Comparison of ENCODE assay signal across 22 cellular contexts in the genomic region with DNA sequence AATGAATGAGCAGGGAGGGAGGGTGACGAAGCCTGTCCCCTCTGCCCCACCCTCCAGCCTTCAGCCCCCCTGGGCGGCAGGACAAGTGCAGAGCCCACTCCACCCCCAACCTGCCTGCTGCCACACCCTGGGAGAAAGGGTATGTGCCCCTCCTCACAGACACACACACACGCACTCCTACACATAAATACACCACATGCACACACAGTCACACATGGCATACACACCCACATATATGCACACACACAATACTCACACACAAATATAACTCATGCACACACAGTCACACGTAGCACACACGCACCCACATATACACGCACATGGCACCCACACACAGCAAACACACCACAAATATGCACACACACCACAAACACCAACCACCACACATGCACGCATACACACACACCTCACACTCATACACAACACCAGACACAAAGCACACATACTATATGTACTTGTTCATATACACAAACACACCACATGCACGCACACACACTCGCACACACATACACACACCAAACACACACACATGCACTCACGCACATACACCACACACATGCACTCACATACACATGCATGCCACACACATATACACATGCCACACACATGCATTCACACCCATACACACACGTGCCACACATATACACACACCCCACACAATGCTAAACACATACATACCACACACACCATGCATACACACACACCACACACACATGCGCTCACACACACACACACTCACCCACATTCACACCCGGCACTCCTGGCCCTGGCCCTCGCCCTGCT. TPM values are rescaled to one million over a fixed set of nuclear protein-coding genes. Genes with fewer than 3 reads are reported as not detected.
A peak's percentile ranks its signal among the peaks of the same experiment; 100 is the strongest.
DNase-seq lines count a peak whose midpoint lies in the region; ATAC-seq, FAIRE-seq and TF ChIP-seq lines count a peak whose summit lies in the region.
"Had no signal": no experiment of that assay in that cellular context is flagged by ENCODE, and none has a peak within 500 bp of the region (broad histone marks: within the 10 kb centered on the region; RNA-seq: fewer than 3 reads in every experiment).

No MANE protein-coding gene starts in this region.

- H2BK12ac ChIP-seq in H1 (ENCODE audit: low read depth, low read length): peak overlapping the region; percentile 12; the same call in 1 of the 2 replicates

- H3K4me3 ChIP-seq in H1 (ENCODE audit: extremely low read depth in 1 of 4, insufficient read depth in 2 of 4, low read depth in 3 of 4, low read length in 4 of 4) (no peak overlapping the region), gastrocnemius medialis (no peak overlapping the region)
- H3K4me3 ChIP-seq: BLaER1, coronary artery had no signal

- H3K9me3 ChIP-seq in H1 (ENCODE audit: insufficient read depth in 2 of 2, low read depth in 1 of 2, low read length in 1 of 2) (no peaks in the 10 kb centered on the region; a peak in 1 of 4 replicates), gastrocnemius medialis (no peaks in the 10 kb centered on the region)
- H3K9me3 ChIP-seq: BLaER1 had no signal

- H3K4me1 ChIP-seq in H1 (replicated peaks in 1 of 4; ENCODE audit: control insufficient read depth in 3 of 4, insufficient read depth in 4 of 4, low read length in 3 of 4): peaks cover 0 to 9% (median 0%) of the 10 kb centered on the region in 4 experiments; a peak in 3 of 7 replicates
- H3K4me1 ChIP-seq in gastrocnemius medialis: no peaks in the 10 kb centered on the region
- H3K4me1 ChIP-seq: parathyroid adenoma had no signal

- intact Hi-C loops in gastrocnemius medialis (cut with DNase I; ENCODE audit: low total_unique reads): no loop called here

- no peak overlapping the region for H4K8ac ChIP-seq in H1 (ENCODE audit: extremely low read depth, insufficient read depth, low read length)

- peaks cover 6% of the 10 kb centered on the region; the same call in 1 of the 2 replicates for H3K23me2 ChIP-seq in H1 (ENCODE audit: low read depth, low read length)

- H3K79me1 ChIP-seq in H1 (ENCODE audit: low read depth, low read length): no peaks in the 10 kb centered on the region

- peaks cover 4% of the 10 kb centered on the region for H3K36me3 Mint-ChIP-seq in activated naive CD8-positive, alpha-beta T cell
- H3K36me3 Mint-ChIP-seq in activated naive CD8-positive, alpha-beta T cell treated with anti-CD3 and anti-CD28 coated beads, Interleukin-2, amount 50 U/mL, for 24 hours (ENCODE audit: low read depth): peaks cover 49% of the 10 kb centered on the region
- H3K36me3 Mint-ChIP-seq in WTC11: no peaks in the 10 kb centered on the region; the same call in 1 of the 2 replicates
- peaks cover 100% of the 10 kb centered on the region for H3K36me3 Mint-ChIP-seq in stimulated activated effector memory CD8-positive, alpha-beta T cell treated with anti-CD3 and anti-CD28 coated beads, Interleukin-12 subunit alpha, Interleukin-12 subunit beta, amount 100 ng/mL, for 72 hours

- no peak overlapping the region for H2AFZ ChIP-seq in H1 (ENCODE audit: low read length)
- H2AFZ ChIP-seq: parathyroid adenoma had no signal

- peak overlapping the region; percentile 22 for H3K27ac Mint-ChIP-seq in activated naive CD8-positive, alpha-beta T cell
- no peak overlapping the region for H3K27ac Mint-ChIP-seq in activated naive CD8-positive, alpha-beta T cell treated with anti-CD3 and anti-CD28 coated beads, Interleukin-2, amount 50 U/mL, for 24 hours
- peak overlapping the region; percentile 3; the same call in 1 of the 2 replicates for H3K27ac Mint-ChIP-seq in WTC11
- H3K27ac Mint-ChIP-seq in stimulated activated effector memory CD8-positive, alpha-beta T cell treated with anti-CD3 and anti-CD28 coated beads, Interleukin-12 subunit alpha, Interleukin-12 subunit beta, amount 100 ng/mL, for 72 hours: peak overlapping the region; percentile 2

- no peak overlapping the region for H2BK20ac ChIP-seq in H1 (ENCODE audit: low read length)

- H3K18ac ChIP-seq in H1 (ENCODE audit: extremely low read depth, low read length): no peak overlapping the region

- TF ChIP-seq CTCF in WTC11 (IDR thresholded peaks at IDR 0.05) (no peak), H1 (IDR thresholded peaks at IDR 0.05; ENCODE audit: control extremely low read depth in 1 of 3, insufficient read depth in 1 of 3, low read depth in 1 of 3, low read length in 3 of 3) (no peak), gastrocnemius medialis (IDR thresholded peaks at IDR 0.05 in 4 of 5, conservative IDR thresholded peaks at IDR 0.05 in 1 of 5) (no peak)

- peak overlapping the region; percentile 53 for H3K4ac ChIP-seq in H1 (replicated peaks; ENCODE audit: insufficient read length, low read depth, low read length)

- H2BK120ac ChIP-seq in H1 (replicated peaks; ENCODE audit: low read depth, low read length): peak overlapping the region; percentile 21

- H3K4me3 Mint-ChIP-seq in activated naive CD8-positive, alpha-beta T cell: no peak overlapping the region
- no peak overlapping the region for H3K4me3 Mint-ChIP-seq in activated naive CD8-positive, alpha-beta T cell treated with anti-CD3 and anti-CD28 coated beads, Interleukin-2, amount 50 U/mL, for 24 hours
- H3K4me3 Mint-ChIP-seq in WTC11: no peak overlapping the region
- H3K4me3 Mint-ChIP-seq in stimulated activated effector memory CD8-positive, alpha-beta T cell treated with anti-CD3 and anti-CD28 coated beads, Interleukin-12 subunit alpha, Interleukin-12 subunit beta, amount 100 ng/mL, for 72 hours: no peak overlapping the region

- in situ Hi-C loops in gastrocnemius medialis (cut with MboI; ENCODE audit: low sequenced_read_pairs in 4 of 4): no loop called here

- H2BK15ac ChIP-seq in H1 (ENCODE audit: low read length): peak overlapping the region; percentile 3; the same call in 1 of the 2 replicates

- peaks cover 0 to 11% of the 10 kb centered on the region in 2 experiments for H4K20me1 ChIP-seq in H1 (replicated peaks in 1 of 2; ENCODE audit: control insufficient read depth in 1 of 2, insufficient read depth in 2 of 2, low read length in 2 of 2)

- H3K4me2 ChIP-seq in H1 (ENCODE audit: insufficient read depth in 1 of 2, low read depth in 2 of 2, low read length in 2 of 2): no peak overlapping the region
- H3K4me2 ChIP-seq: BLaER1 had no signal

- ATAC-seq in activated naive CD8-positive, alpha-beta T cell treated with anti-CD3 and anti-CD28 coated beads, Interleukin-2, amount 50 U/mL, for 24 hours: no peak
- no peak for ATAC-seq in WTC11
- peak; percentile 14 for ATAC-seq in stimulated activated effector memory CD8-positive, alpha-beta T cell treated with anti-CD3 and anti-CD28 coated beads, Interleukin-12 subunit alpha, Interleukin-12 subunit beta, amount 100 ng/mL, for 72 hours
- no peak for ATAC-seq in GM21619 (IDR thresholded peaks at IDR 0.05; ENCODE audit: unreplicated experiment)
- no peak for ATAC-seq in gastrocnemius medialis
- ATAC-seq: left cardiac atrium, right cardiac atrium, SK-N-SH treated with all-trans-retinoic acid at 6 μM for 48 hours had no signal

- no peaks in the 10 kb centered on the region for H3K27me3 Mint-ChIP-seq in activated naive CD8-positive, alpha-beta T cell
- no peaks in the 10 kb centered on the region for H3K27me3 Mint-ChIP-seq in activated naive CD8-positive, alpha-beta T cell treated with anti-CD3 and anti-CD28 coated beads, Interleukin-2, amount 50 U/mL, for 24 hours
- no peaks in the 10 kb centered on the region for H3K27me3 Mint-ChIP-seq in WTC11 (ENCODE audit: low read depth)
- H3K27me3 Mint-ChIP-seq: naive B cell had no signal

- H4K5ac ChIP-seq in H1 (ENCODE audit: insufficient read length, low read depth, low read length): no peak overlapping the region

- no peak for TF ChIP-seq POLR2A in H1 (IDR thresholded peaks at IDR 0.05; ENCODE audit: control extremely low read depth in 1 of 2, low read depth in 2 of 2, low read length in 2 of 2)
- TF ChIP-seq POLR2A in gastrocnemius medialis (IDR thresholded peaks at IDR 0.05): no peak

- no peak overlapping the region for H2BK5ac ChIP-seq in H1 (ENCODE audit: low read depth, low read length)

- H3K9ac ChIP-seq in H1 (replicated peaks in 1 of 4; ENCODE audit: extremely low read depth in 1 of 4, low read depth in 3 of 4, low read length in 3 of 4): no peak overlapping the region
- H3K9ac ChIP-seq: BLaER1, parathyroid adenoma had no signal

- peak overlapping the region; percentile 18 for H3K14ac ChIP-seq in H1 (ENCODE audit: insufficient read length)

- 89% methylated on average over 11 of the region's 14 CpGs; no CpG with 5 or more reads in 1 of the 2 experiments for WGBS in H1 (ENCODE audit: extremely low coverage in 1 of 2, insufficient coverage in 1 of 2, insufficient read length in 1 of 2, insufficient replicate concordance in 2 of 2, low coverage in 1 of 2, low lambda C conversion rate in 2 of 2, missing lambda C conversion rate in 1 of 2), 2 experiments

- H3K23ac ChIP-seq in H1 (ENCODE audit: insufficient read length): no peak overlapping the region

- H3K27me3 ChIP-seq in H1 (replicated peaks in 1 of 4; ENCODE audit: control insufficient read depth in 3 of 4, extremely low read depth in 1 of 4, insufficient read depth in 3 of 4, low read length in 3 of 4) (peaks cover 0 to 2% (median under 1%) of the 10 kb centered on the region in 4 experiments; a peak in 1 of 7 replicates), gastrocnemius medialis (peaks cover 0 to 2% (median 0%) of the 10 kb centered on the region in 3 donors)
- H3K27me3 ChIP-seq: BLaER1 had no signal

- peak overlapping the region; percentile 91 for H4K91ac ChIP-seq in H1 (replicated peaks; ENCODE audit: insufficient read length, low read length)

- H3K27ac ChIP-seq in H1 (ENCODE audit: low read depth, low read length) (no peak overlapping the region), gastrocnemius medialis (no peak overlapping the region)
- H3K27ac ChIP-seq: BLaER1, coronary artery, parathyroid adenoma had no signal

- no peaks in the 10 kb centered on the region for H3K9me3 Mint-ChIP-seq in activated naive CD8-positive, alpha-beta T cell (ENCODE audit: low read depth)
- H3K9me3 Mint-ChIP-seq in activated naive CD8-positive, alpha-beta T cell treated with anti-CD3 and anti-CD28 coated beads, Interleukin-2, amount 50 U/mL, for 24 hours: no peaks in the 10 kb centered on the region
- H3K9me3 Mint-ChIP-seq in WTC11: peaks cover 15% of the 10 kb centered on the region
- no peaks in the 10 kb centered on the region for H3K9me3 Mint-ChIP-seq in stimulated activated effector memory CD8-positive, alpha-beta T cell treated with anti-CD3 and anti-CD28 coated beads, Interleukin-12 subunit alpha, Interleukin-12 subunit beta, amount 100 ng/mL, for 72 hours

- TF ChIP-seq RAD21 in H1 (IDR thresholded peaks at IDR 0.05 in 1 of 2, conservative IDR thresholded peaks at IDR 0.05 in 1 of 2; ENCODE audit: low read depth in 2 of 2, low read length in 2 of 2): no peak

- peak overlapping the region; percentile 46 for H3K56ac ChIP-seq in H1 (replicated peaks; ENCODE audit: insufficient read length, low read depth, low read length)

- peak overlapping the region; percentile 17; the same call in 1 of the 2 replicates for H2AK5ac ChIP-seq in H1 (ENCODE audit: low read depth, low read length)

- FAIRE-seq in H1 (lab: Jason Lieb, UNC): no peak

- no peaks in the 10 kb centered on the region for H3K79me2 ChIP-seq in H1 (ENCODE audit: control insufficient read depth in 1 of 2, insufficient read depth in 2 of 2, low read length in 2 of 2)
- H3K79me2 ChIP-seq: parathyroid adenoma had no signal

- TF ChIP-seq EP300 in H1 (IDR thresholded peaks at IDR 0.05; ENCODE audit: borderline replicate concordance in 1 of 2, low read depth in 2 of 2, low read length in 2 of 2): no peak

- H3K36me3 ChIP-seq in H1 (ENCODE audit: control insufficient read depth in 2 of 4, insufficient read depth in 4 of 4, low read length in 3 of 4) (no peaks in the 10 kb centered on the region; a peak in 1 of 8 replicates), gastrocnemius medialis (no peaks in the 10 kb centered on the region)

- DNase-seq in activated naive CD8-positive, alpha-beta T cell treated with anti-CD3 and anti-CD28 coated beads, Interleukin-2, amount 50 U/mL, for 24 hours: no peak
- DNase-seq in WTC11 (ENCODE audit: low spot score): no peak
- DNase-seq in H1 (ENCODE audit: low read depth in 1 of 2, low spot score in 2 of 2): no peak
- no peak for DNase-seq in stimulated activated effector memory CD8-positive, alpha-beta T cell treated with anti-CD3 and anti-CD28 coated beads, Interleukin-12 subunit alpha, Interleukin-12 subunit beta, amount 100 ng/mL, for 72 hours (ENCODE audit: low spot score in 2 of 2)
- no peak for DNase-seq in gastrocnemius medialis
- no peak for DNase-seq in GOT3 (lab: John Stamatoyannopoulos, UW)
- DNase-seq: activated CD4-positive, CD25-positive, alpha-beta regulatory T cell treated with anti-CD3 and anti-CD28 coated beads, Interleukin-2, amount 50 U/mL, for 72 hours; H7; naive B cell; NCI-H2171 treated with DMSO at 0.1 percent for 48 hours; NCI-H526; RPMI8226; stimulated activated CD4-positive, alpha-beta T cell treated with anti-CD3 and anti-CD28 coated beads, Interleukin-12 subunit alpha, Interleukin-12 subunit beta, amount 100 ng/mL, for 4 hours had no signal

- H3K4me1 Mint-ChIP-seq in activated naive CD8-positive, alpha-beta T cell (ENCODE audit: low read depth): peaks cover 27% of the 10 kb centered on the region
- H3K4me1 Mint-ChIP-seq in activated naive CD8-positive, alpha-beta T cell treated with anti-CD3 and anti-CD28 coated beads, Interleukin-2, amount 50 U/mL, for 24 hours: peaks cover 18% of the 10 kb centered on the region
- H3K4me1 Mint-ChIP-seq in WTC11: no peaks in the 10 kb centered on the region; the same call in 1 of the 2 replicates
- peaks cover 34% of the 10 kb centered on the region for H3K4me1 Mint-ChIP-seq in stimulated activated effector memory CD8-positive, alpha-beta T cell treated with anti-CD3 and anti-CD28 coated beads, Interleukin-12 subunit alpha, Interleukin-12 subunit beta, amount 100 ng/mL, for 72 hours

- POLR2A ChIA-PET in WTC11 (lab: Charles Lee) (no interaction called here), H1 (lab: Charles Lee; ENCODE audit: partially characterized antibody) (no interaction called here)

- CTCF ChIA-PET in WTC11 (lab: Charles Lee): no interaction called here
- CTCF ChIA-PET in H1 (lab: Charles Lee; ENCODE audit: partially characterized antibody): no interaction called here

RNA-seq across cellular contexts. Expression of a gene that starts 16.4 kb away (rescaled TPM):
- 1.0 to 1.5 TPM (median 1.5 TPM) in 3 replicates for total RNA-seq in WTC11 (2021)
- 0.24 and 0.36 TPM in 2 replicates for total RNA-seq in H1 (2021; fragmentation: NEBNext Ultra II Directional; extraction: Animal tissue kit (Norgen Biotek cat#: 25700))
- 0.63 and 0.89 TPM in 2 replicates for polyA plus RNA-seq in H1 (2011; rRNA removed)
- 0.76 TPM for polyA plus RNA-seq in H1 (2011; cell fraction: cytosol; rRNA removed)
- 1.6 TPM for polyA plus RNA-seq in H1 (2011; cell fraction: nucleus; rRNA removed)
- polyA plus RNA-seq in H1 (2012, experiment 1 of 2): 0.40 to 0.58 TPM (median 0.48 TPM) in 4 replicates
- 0.49 TPM for polyA plus RNA-seq in H1 (2012, experiment 2 of 2)
- polyA plus RNA-seq in H1 (2013, experiment 1 of 2): 0.26 TPM
- polyA plus RNA-seq in H1 (2013, experiment 2 of 2): 0.52 TPM
- polyA minus RNA-seq in H1 (2011; rRNA and poly(A)+ RNA removed): 0.25 and 0.27 TPM in 2 replicates
- not detected for polyA minus RNA-seq in H1 (2011; cell fraction: cytosol; rRNA and poly(A)+ RNA removed)
- 0.70 TPM for polyA minus RNA-seq in H1 (2011; cell fraction: nucleus; rRNA and poly(A)+ RNA removed)
- 10 to 100 TPM; 10.9 to 41.7 (median 27.4) TPM for total RNA-seq in gastrocnemius medialis
- total RNA-seq: fibroblast of lung had no signal

RNA-seq across cellular contexts. Expression of a gene that starts 30.8 kb away (rescaled TPM):
- total RNA-seq in WTC11 (2021): 96.0 to 117 TPM (median 112 TPM) in 3 replicates
- total RNA-seq in H1 (2021; fragmentation: NEBNext Ultra II Directional; extraction: Animal tissue kit (Norgen Biotek cat#: 25700)): 124 and 130 TPM in 2 replicates
- polyA plus RNA-seq in H1 (2011; rRNA removed): 88.9 and 90.8 TPM in 2 replicates
- 98.5 TPM for polyA plus RNA-seq in H1 (2011; cell fraction: cytosol; rRNA removed)
- 76.0 TPM for polyA plus RNA-seq in H1 (2011; cell fraction: nucleus; rRNA removed)
- polyA plus RNA-seq in H1 (2012, experiment 1 of 2): 76.4 to 95.3 TPM (median 87.0 TPM) in 4 replicates
- 117 TPM for polyA plus RNA-seq in H1 (2012, experiment 2 of 2)
- polyA plus RNA-seq in H1 (2013, experiment 1 of 2): 140 TPM
- 172 TPM for polyA plus RNA-seq in H1 (2013, experiment 2 of 2)
- 63.7 and 69.2 TPM in 2 replicates for polyA minus RNA-seq in H1 (2011; rRNA and poly(A)+ RNA removed)
- polyA minus RNA-seq in H1 (2011; cell fraction: cytosol; rRNA and poly(A)+ RNA removed): 110 TPM
- polyA minus RNA-seq in H1 (2011; cell fraction: nucleus; rRNA and poly(A)+ RNA removed): 39.1 TPM
- 100 to 1,000 TPM; 116 to 217 (median 127) TPM for total RNA-seq in gastrocnemius medialis

RNA-seq across cellular contexts. Expression of a gene that starts 35.5 kb away (rescaled TPM):
- 72.8 to 81.0 TPM (median 77.2 TPM) in 3 replicates for total RNA-seq in WTC11 (2021)
- total RNA-seq in H1 (2021; fragmentation: NEBNext Ultra II Directional; extraction: Animal tissue kit (Norgen Biotek cat#: 25700)): 57.3 and 64.1 TPM in 2 replicates
- polyA plus RNA-seq in H1 (2011; rRNA removed): 17.7 and 34.6 TPM in 2 replicates
- 43.7 TPM for polyA plus RNA-seq in H1 (2011; cell fraction: cytosol; rRNA removed)
- 28.5 TPM for polyA plus RNA-seq in H1 (2011; cell fraction: nucleus; rRNA removed)
- polyA plus RNA-seq in H1 (2012, experiment 1 of 2): 20.8 to 42.4 TPM (median 39.1 TPM) in 4 replicates
- 28.1 TPM for polyA plus RNA-seq in H1 (2012, experiment 2 of 2)
- 28.3 TPM for polyA plus RNA-seq in H1 (2013, experiment 1 of 2)
- 30.5 TPM for polyA plus RNA-seq in H1 (2013, experiment 2 of 2)
- 5.9 and 6.3 TPM in 2 replicates for polyA minus RNA-seq in H1 (2011; rRNA and poly(A)+ RNA removed)
- polyA minus RNA-seq in H1 (2011; cell fraction: cytosol; rRNA and poly(A)+ RNA removed): 28.0 TPM
- polyA minus RNA-seq in H1 (2011; cell fraction: nucleus; rRNA and poly(A)+ RNA removed): 8.6 TPM
- 10 to 100 TPM; 23.7 to 37.6 (median 25.8) TPM for total RNA-seq in gastrocnemius medialis
